9 cellular contexts compared by ENCODE assay signal in the genomic region with DNA sequence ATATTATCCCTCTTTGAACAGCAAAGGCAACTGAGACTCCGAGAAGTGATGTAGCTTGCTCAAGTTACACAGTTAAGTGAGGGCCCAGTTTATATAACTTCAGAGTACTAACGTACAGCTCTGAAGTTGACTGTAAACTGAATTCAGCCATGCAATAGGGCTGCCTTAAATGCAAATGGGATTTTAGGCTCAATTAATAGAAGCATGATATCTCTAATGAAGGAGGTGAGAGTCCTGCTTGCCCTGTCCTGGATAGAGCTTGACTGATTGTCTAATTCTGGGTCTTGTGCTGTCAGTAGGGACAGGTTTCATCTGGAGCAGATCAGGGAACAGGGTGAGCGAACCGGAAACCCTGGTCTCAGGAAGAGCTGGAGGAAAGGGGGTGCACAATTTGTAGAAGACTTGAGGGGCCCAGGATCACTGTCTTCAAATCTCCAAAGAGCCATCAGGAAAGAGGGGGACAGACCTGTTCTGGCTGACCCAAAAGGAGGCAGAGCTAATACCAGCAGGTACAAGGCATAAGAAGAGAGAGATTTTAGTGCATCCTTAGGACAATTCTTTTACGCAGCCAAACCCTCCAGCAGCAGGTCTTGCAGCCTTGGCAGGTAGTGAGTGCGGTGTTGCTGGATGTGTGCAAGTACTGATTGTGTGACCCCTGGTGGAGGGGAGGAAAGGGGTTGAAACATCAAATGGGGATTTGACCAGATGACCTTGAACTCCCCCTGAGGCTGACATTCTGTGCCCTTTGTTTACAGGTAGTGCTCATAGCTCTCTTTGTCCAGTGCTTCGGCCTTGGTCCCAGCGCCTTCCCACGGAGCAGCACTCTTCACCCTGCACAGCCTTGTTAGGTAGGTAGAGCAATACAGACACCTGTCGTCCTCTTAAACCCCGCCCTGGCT. TPM values are rescaled to one million over a fixed set of nuclear protein-coding genes. Genes with fewer than 3 reads are reported as not detected.
DNase-seq lines count a peak whose midpoint lies in the region; ATAC-seq and TF ChIP-seq lines count a peak whose summit lies in the region.
"Had no signal": no experiment of that assay in that cellular context is flagged by ENCODE, and none has a peak within 500 bp of the region (broad histone marks: within the 10 kb centered on the region; RNA-seq: fewer than 3 reads in every experiment).

No MANE protein-coding gene starts in this region.

- no peak overlapping the region for H3K4me3 ChIP-seq in ACC112 (ENCODE audit: low read depth, low read length)
- H3K4me3 ChIP-seq in Panc1 (ENCODE audit: low read depth in 2 of 2, low read length in 2 of 2), result no peak overlapping the region
- no peak overlapping the region for H3K4me3 ChIP-seq in fibroblast of lung (replicated peaks in 1 of 4; ENCODE audit: control extremely low read depth in 1 of 4, insufficient read depth in 1 of 4, low read depth in 3 of 4, low read length in 4 of 4)
- H3K4me3 ChIP-seq in psoas muscle, result no peak overlapping the region

- H3K9ac ChIP-seq in fibroblast of lung (ENCODE audit: insufficient read depth, low read length), result no peak overlapping the region

- H3K79me2 ChIP-seq in ACC112 (ENCODE audit: control insufficient read depth, insufficient read depth, low read length, unreplicated experiment), result peaks cover 30% of the 10 kb centered on the region
- peaks cover 38% of the 10 kb centered on the region for H3K79me2 ChIP-seq in fibroblast of lung (ENCODE audit: control insufficient read depth, insufficient read depth, low read length)

- intact Hi-C loops in Panc1 (cut with micrococcal nuclease; ENCODE audit: unreplicated experiment) (loop anchor here (5.0 kb wide), 1 partner anchor 69 kb away; no protein-coding TSS in a partner anchor), psoas muscle (cut with DNase I) (no loop called here)
- intact Hi-C loops in activated CD4-positive, alpha-beta T cell treated with anti-CD3 and anti-CD28 coated beads for 36 hours (cut with DNase I, micrococcal nuclease), result no loop called here

- no peak for TF ChIP-seq CTCF in Panc1 (IDR thresholded peaks at IDR 0.05)
- no peak for TF ChIP-seq CTCF in fibroblast of lung (conservative IDR thresholded peaks at IDR 0.05 in 1 of 2, IDR thresholded peaks at IDR 0.05 in 1 of 2; ENCODE audit: low read depth in 1 of 2, low read length in 2 of 2)
- TF ChIP-seq CTCF in psoas muscle (IDR thresholded peaks at IDR 0.05), result no peak

- peaks cover 3% of the 10 kb centered on the region for H3K27me3 Mint-ChIP-seq in activated CD4-positive, alpha-beta T cell treated with anti-CD3 and anti-CD28 coated beads for 36 hours

- ATAC-seq in Panc1 (no peak), psoas muscle (no peak)
- ATAC-seq in activated CD4-positive, alpha-beta T cell treated with anti-CD3 and anti-CD28 coated beads for 36 hours, result no peak

- H2AFZ ChIP-seq in ACC112 (ENCODE audit: low read length, unreplicated experiment) (no peak overlapping the region), fibroblast of lung (ENCODE audit: low read length) (no peak overlapping the region)

- no peaks in the 10 kb centered on the region for H3K27me3 ChIP-seq in ACC112 (ENCODE audit: insufficient read depth, low read length)
- no peaks in the 10 kb centered on the region for H3K27me3 ChIP-seq in Panc1 (ENCODE audit: control insufficient read depth, insufficient read depth, low read length)
- H3K27me3 ChIP-seq in fibroblast of lung (ENCODE audit: control insufficient read depth, insufficient read depth, low read length), result no peaks in the 10 kb centered on the region
- H3K27me3 ChIP-seq in psoas muscle (ENCODE audit: insufficient read depth in 3 of 3, low read length in 2 of 3), result no peaks in the 10 kb centered on the region

- no peak overlapping the region for H3K27ac Mint-ChIP-seq in activated CD4-positive, alpha-beta T cell treated with anti-CD3 and anti-CD28 coated beads for 36 hours

- H3K4me1 ChIP-seq in ACC112 (ENCODE audit: control insufficient read depth, insufficient read depth, low read length, unreplicated experiment) (peaks cover 80% of the 10 kb centered on the region), Panc1 (ENCODE audit: control insufficient read depth, insufficient read depth, low read length) (peaks cover 95% of the 10 kb centered on the region), fibroblast of lung (ENCODE audit: control insufficient read depth, extremely low read depth, insufficient read depth, low read length) (peaks cover 58% of the 10 kb centered on the region), psoas muscle (peaks cover 72% of the 10 kb centered on the region)

- H3K4me3 Mint-ChIP-seq in activated CD4-positive, alpha-beta T cell treated with anti-CD3 and anti-CD28 coated beads for 36 hours, result no peak overlapping the region

- in situ Hi-C loops in Panc1 (cut with HindIII; ENCODE audit: low pct_unique_long_range_greater_than_20kb, low sequenced_read_pairs), result no loop called here

- no peaks in the 10 kb centered on the region for H3K36me3 Mint-ChIP-seq in activated CD4-positive, alpha-beta T cell treated with anti-CD3 and anti-CD28 coated beads for 36 hours (ENCODE audit: low read depth)

- WGBS in psoas muscle, 3 donors, result 75 to 79% (median 76%) methylated on average over 11 of the region's 11 CpGs

- no peak overlapping the region for H3K4me2 ChIP-seq in fibroblast of lung (ENCODE audit: extremely low read depth, insufficient read depth, low read length)

- H3K27ac ChIP-seq in ACC112 (ENCODE audit: low read depth, low read length), result peak overlapping the region; percentile 79; the same call in 1 of the 2 replicates
- H3K27ac ChIP-seq in Panc1 (ENCODE audit: low read length), result peak overlapping the region; percentile 99
- H3K27ac ChIP-seq in fibroblast of lung (ENCODE audit: insufficient read depth, low read length), result peak overlapping the region; percentile 81
- peak overlapping the region; percentile 96 for H3K27ac ChIP-seq in psoas muscle

- H4K20me1 ChIP-seq in fibroblast of lung (ENCODE audit: control insufficient read depth, extremely low read depth, insufficient read depth, low read length), result no peaks in the 10 kb centered on the region

- DNase-seq in Panc1 (ENCODE audit: low read depth, low spot score) (no peak), fibroblast of lung (ENCODE audit: low read depth in 2 of 2) (no peak), psoas muscle (no peak), DMS 273 (lab: John Stamatoyannopoulos, UW; ENCODE audit: unreplicated experiment) (no peak)
- DNase-seq in activated CD8-positive, alpha-beta memory T cell treated with anti-CD3 and anti-CD28 coated beads, Interleukin-2, amount 50 U/mL, for 48 hours, result no peak
- DNase-seq in activated CD4-positive, CD25-positive, alpha-beta regulatory T cell treated with anti-CD3 and anti-CD28 coated beads, Interleukin-2, amount 50 U/mL, for 72 hours, result no peak
- DNase-seq in activated CD4-positive, alpha-beta T cell treated with anti-CD3 and anti-CD28 coated beads for 36 hours, result no peak
- DNase-seq: activated effector memory CD4-positive, alpha-beta T cell treated with Interleukin-2 at 50 U/mL for 16 hours had no signal

- POLR2A ChIA-PET in Panc1 (lab: Charles Lee), result no interaction called here
- POLR2A ChIA-PET in activated CD4-positive, alpha-beta T cell treated with anti-CD3 and anti-CD28 coated beads for 36 hours (lab: Charles Lee), result no interaction called here

- H3K36me3 ChIP-seq in ACC112 (ENCODE audit: insufficient read depth, low read length), result 0 out of 2 replicates have a peak, but pooled peaks cover 4% of the 10 kb centered on the region
- H3K36me3 ChIP-seq in Panc1 (ENCODE audit: control insufficient read depth, insufficient read depth, low read length), result no peaks in the 10 kb centered on the region
- peaks cover 2% of the 10 kb centered on the region for H3K36me3 ChIP-seq in fibroblast of lung (ENCODE audit: control insufficient read depth, insufficient read depth, low read length)
- no peaks in the 10 kb centered on the region for H3K36me3 ChIP-seq in psoas muscle (ENCODE audit: insufficient read depth in 1 of 2, low read depth in 1 of 2)

- CTCF ChIA-PET in Panc1 (lab: Charles Lee), result no interaction called here
- CTCF ChIA-PET in activated CD4-positive, alpha-beta T cell treated with anti-CD3 and anti-CD28 coated beads for 36 hours (lab: Charles Lee), result interaction anchor here (0.7 to 2.4 kb wide), 6 partner anchors 10 to 661 kb away, joined by 3 to 8 read pairs (median 3); no protein-coding TSS in a partner anchor

- H3K9me3 ChIP-seq in Panc1 (ENCODE audit: control insufficient read depth, insufficient read depth, low read depth, low read length) (no peaks in the 10 kb centered on the region), fibroblast of lung (ENCODE audit: control insufficient read depth, insufficient read depth, low read depth, low read length) (no peaks in the 10 kb centered on the region), psoas muscle (no peaks in the 10 kb centered on the region)

- no TSS peak for BruUV-seq in Panc1 (replicated peaks; lab: Mats Ljungman, UMichigan)

- peaks cover 15% of the 10 kb centered on the region for H3K4me1 Mint-ChIP-seq in activated CD4-positive, alpha-beta T cell treated with anti-CD3 and anti-CD28 coated beads for 36 hours

- H3K9me3 Mint-ChIP-seq in activated CD4-positive, alpha-beta T cell treated with anti-CD3 and anti-CD28 coated beads for 36 hours (ENCODE audit: low read depth), result no peaks in the 10 kb centered on the region

RNA-seq across cellular contexts. Expression of a gene that starts 13.0 kb away (rescaled TPM):
- total RNA-seq in Panc1 (2021; ENCODE audit: unreplicated experiment) (278 TPM), fibroblast of lung (326 and 588 TPM in 2 replicates), psoas muscle (100 to 1,000 TPM; 140 to 490 (median 211) TPM)
- 483 TPM for polyA plus RNA-seq in Panc1 (2012; ENCODE audit: insufficient read length)
- polyA plus RNA-seq in fibroblast of lung (388 and 432 TPM in 2 replicates), psoas muscle (100 to 1,000 TPM; 199 to 225 (median 208) TPM)
- 328 and 371 TPM in 2 replicates for polyA plus RNA-seq in fibroblast of lung (2012)
- 613 and 774 TPM in 2 replicates for polyA minus RNA-seq in fibroblast of lung (ENCODE audit: low replicate concordance)
- total RNA-seq in activated CD4-positive, alpha-beta T cell treated with anti-CD3 and anti-CD28 coated beads for 36 hours, result 1 to 10 TPM; 1.7 to 1.9 TPM

Comparison
In these comparisons a context has a peak if more than half of its experiments do, and no peak if none do; other contexts are left out.
1. RNA of a gene that starts 13.0 kb away (total RNA-seq): 326 to 588 TPM in fibroblast of lung, 278 TPM in Panc1 (single experiment) and 140 to 490 TPM in psoas muscle; 1.7 to 1.9 TPM in activated CD4-positive, alpha-beta T cell treated with anti-CD3 and anti-CD28 coated beads for 36 hours; every median in the first group is over 10 times any median in the second.
2. Peak in every context shown above with its lines, with median percentiles within 50 percentile points of each other: H3K27ac ChIP-seq.